16 cellular contexts compared by ENCODE assay signal in the genomic region with DNA sequence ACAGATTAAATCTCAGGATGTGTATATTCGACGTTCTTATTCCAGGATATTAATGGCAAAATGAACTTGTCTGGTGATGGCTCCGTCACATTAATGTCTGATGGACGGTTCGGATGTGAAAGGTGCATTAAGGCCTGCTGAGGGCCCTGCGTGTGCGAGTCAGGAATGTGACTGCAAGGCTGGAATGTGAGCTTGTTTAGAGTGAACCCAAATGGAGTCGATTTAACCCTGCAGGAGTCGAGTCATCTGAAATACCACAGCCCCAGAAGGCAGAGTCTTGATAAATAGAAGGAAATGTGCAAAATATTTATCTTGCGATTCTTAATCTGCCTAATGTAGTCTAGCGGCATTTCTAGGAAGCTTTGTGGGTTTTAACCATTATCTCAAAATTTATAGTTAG. TPM values are rescaled to one million over a fixed set of nuclear protein-coding genes. Genes with fewer than 3 reads are reported as not detected.
DNase-seq lines count a peak whose midpoint lies in the region; ATAC-seq and TF ChIP-seq lines count a peak whose summit lies in the region.
"Had no signal": no experiment of that assay in that cellular context is flagged by ENCODE, and none has a peak within 500 bp of the region (broad histone marks: within the 10 kb centered on the region; RNA-seq: fewer than 3 reads in every experiment).

No MANE protein-coding gene starts in this region.

- H2AFZ ChIP-seq in IMR-90 (replicated peaks; ENCODE audit: low read length, poor library complexity): peak overlapping the region; percentile 83
- no peak overlapping the region for H2AFZ ChIP-seq in mesenchymal stem cell (ENCODE audit: low read depth, low read length)

- POLR2A ChIA-PET in IMR-90 (lab: Charles Lee; ENCODE audit: unreplicated experiment): no interaction called here

- H3K18ac ChIP-seq in IMR-90 (ENCODE audit: low read depth, low read length): peak overlapping the region; percentile 93; the same call in 1 of the 2 replicates
- H3K18ac ChIP-seq in mesenchymal stem cell (ENCODE audit: low read depth in 1 of 2, low read length in 2 of 2): no peak overlapping the region

- peaks cover 1% of the 10 kb centered on the region for H3K9me3 Mint-ChIP-seq in chondrocyte (ENCODE audit: low read depth)

- H3K4me2 ChIP-seq in IMR-90 (ENCODE audit: low read depth, low read length) (peak overlapping the region; percentile 57; the same call in 1 of the 2 replicates), mesenchymal stem cell (ENCODE audit: low read length, poor library complexity, severe bottlenecking) (no peak overlapping the region)

- ATAC-seq in IMR-90 (ENCODE audit: low read depth): peak; percentile 89
- ATAC-seq: gastrocnemius medialis had no signal

- H3K9ac ChIP-seq in IMR-90 (ENCODE audit: low read depth, low read length): no peak overlapping the region
- H3K9ac ChIP-seq in mesenchymal stem cell (ENCODE audit: low read length): no peak overlapping the region

- H2BK5ac ChIP-seq in IMR-90 (ENCODE audit: low read depth, low read length, poor library complexity, severe bottlenecking) (peak overlapping the region; percentile 91), mesenchymal stem cell (ENCODE audit: low read depth, low read length, poor library complexity, severe bottlenecking) (no peak overlapping the region)

- intact Hi-C loops in IMR-90 (cut with micrococcal nuclease): loop anchor here (1.0 to 5.0 kb wide), 2 partner anchors 81 to 129 kb away; no protein-coding TSS in a partner anchor

- DNase-seq in A172 (ENCODE audit: low spot score) (peak; percentile 65), IMR-90 (peak; percentile 94), chondrocyte (ENCODE audit: low spot score) (no peak), mesenchymal stem cell (peak; percentile 76), NOMO-1 treated with DMSO at 0.1 percent for 48 hours (lab: John Stamatoyannopoulos, UW; ENCODE audit: unreplicated experiment) (no peak), globus pallidus (ENCODE audit: low spot score) (no peak), NCI-H1436 treated with DMSO at 0.1 percent for 48 hours (lab: John Stamatoyannopoulos, UW) (no peak)
- no peak for DNase-seq in activated CD4-positive, CD25-positive, alpha-beta regulatory T cell (lab: John Stamatoyannopoulos, UW)
- DNase-seq: activated CD4-positive, CD25-positive, alpha-beta regulatory T cell treated with anti-CD3 and anti-CD28 coated beads, Interleukin-2, amount 50 U/mL, for 72 hours; activated T-cell treated with anti-CD3 and anti-CD28 coated beads, Interleukin-2, amount 50 U/mL, for 1 hour; adrenal gland; gastrocnemius medialis; NK-92 treated with Interleukin-12 subunit alpha and Interleukin-12 subunit beta, amount 100 ng/mL, for 24 hours; nucleus accumbens; stimulated activated CD4-positive, alpha-beta T cell treated with anti-CD3 and anti-CD28 coated beads, Interleukin-15, amount 100 ng/mL, for 24 hours; upper lobe of left lung had no signal

- TF ChIP-seq POLR2A in IMR-90 (IDR thresholded peaks at IDR 0.05; ENCODE audit: low read depth, low read length): no peak

- no peak overlapping the region for H3K4me3 ChIP-seq in IMR-90 (ENCODE audit: insufficient read depth, low read depth, low read length)
- H3K4me3 ChIP-seq in mesenchymal stem cell (ENCODE audit: insufficient read depth in 1 of 2, low read depth in 1 of 2, low read length in 2 of 2): no peak overlapping the region
- H3K4me3 ChIP-seq: adrenal gland, gastrocnemius medialis, upper lobe of left lung had no signal

- H3K23ac ChIP-seq in IMR-90 (ENCODE audit: low read depth, low read length) (peak overlapping the region; percentile 88), mesenchymal stem cell (ENCODE audit: low read length in 2 of 2) (no peak overlapping the region)

- H3K27ac Mint-ChIP-seq in chondrocyte (ENCODE audit: unreplicated experiment): peak overlapping the region; percentile 90

- H3K36me3 Mint-ChIP-seq in chondrocyte (ENCODE audit: low read depth): no peaks in the 10 kb centered on the region

- peak overlapping the region; percentile 25 to 90; a peak in 3 of 4 replicates for H4K8ac ChIP-seq in IMR-90 (ENCODE audit: low read depth in 2 of 2, low read length in 2 of 2)
- no peak overlapping the region for H4K8ac ChIP-seq in mesenchymal stem cell (ENCODE audit: low read length)

- H2BK12ac ChIP-seq in mesenchymal stem cell (ENCODE audit: low read length in 2 of 2): no peak overlapping the region

- H3K4me1 ChIP-seq in IMR-90 (ENCODE audit: control insufficient read depth, insufficient read depth, low read length): peaks cover 33% of the 10 kb centered on the region
- H3K4me1 ChIP-seq in mesenchymal stem cell (ENCODE audit: control insufficient read depth, insufficient read depth, low read depth, low read length): peaks cover 8% of the 10 kb centered on the region

- H4K20me1 ChIP-seq in IMR-90 (ENCODE audit: insufficient read depth, low read length): no peaks in the 10 kb centered on the region

- peaks cover 23% of the 10 kb centered on the region for H3K9me1 ChIP-seq in IMR-90 (ENCODE audit: insufficient read depth, low read length)

- no TSS peak for BruUV-seq in IMR-90 (replicated peaks; lab: Mats Ljungman, UMichigan)

- peak overlapping the region; percentile 93; the same call in 1 of the 2 replicates for H3K27ac ChIP-seq in IMR-90 (ENCODE audit: insufficient read depth, low read length)
- peak overlapping the region; percentile 31 for H3K27ac ChIP-seq in mesenchymal stem cell (ENCODE audit: low read length, poor library complexity, severe bottlenecking)
- H3K27ac ChIP-seq: adrenal gland, gastrocnemius medialis had no signal

- H3K14ac ChIP-seq in IMR-90 (replicated peaks; ENCODE audit: low read depth, low read length): peak overlapping the region; percentile 75; the same call in 1 of the 2 replicates
- H3K14ac ChIP-seq in mesenchymal stem cell (ENCODE audit: low read length in 2 of 2): no peak overlapping the region

- TF ChIP-seq CTCF in IMR-90 (conservative IDR thresholded peaks at IDR 0.05; ENCODE audit: low read depth, low read length): 0 out of 2 replicates have a peak, but pooled peaks have one; percentile 2
- no peak for TF ChIP-seq CTCF in chondrocyte (IDR thresholded peaks at IDR 0.05)

- H3K79me1 ChIP-seq in IMR-90 (ENCODE audit: low read depth in 1 of 2, low read length in 2 of 2) (no peaks in the 10 kb centered on the region), mesenchymal stem cell (replicated peaks; ENCODE audit: low read length, poor library complexity, severe bottlenecking) (no peaks in the 10 kb centered on the region)

- no peaks in the 10 kb centered on the region for H3K9me3 ChIP-seq in IMR-90 (ENCODE audit: control insufficient read depth, insufficient read depth, low read length)
- no peaks in the 10 kb centered on the region for H3K9me3 ChIP-seq in mesenchymal stem cell (ENCODE audit: control insufficient read depth, low read length)
- H3K9me3 ChIP-seq: adrenal gland, gastrocnemius medialis, upper lobe of left lung had no signal

- CTCF ChIA-PET in IMR-90 (lab: Yijun Ruan, JAX): interaction anchor here (1.9 kb wide), 1 partner anchor 7 kb away, joined by 4 read pairs; no protein-coding TSS in a partner anchor

- H3K4ac ChIP-seq in IMR-90 (ENCODE audit: low read depth, low read length): peak overlapping the region; percentile 96
- H3K4ac ChIP-seq in mesenchymal stem cell (ENCODE audit: low read depth in 1 of 2, low read length in 2 of 2): no peak overlapping the region

- H4K91ac ChIP-seq in IMR-90 (ENCODE audit: insufficient read depth, low read depth, low read length) (peak overlapping the region; percentile 94), mesenchymal stem cell (ENCODE audit: low read length) (no peak overlapping the region)

- WGBS in IMR-90 (ENCODE audit: extremely low coverage in 2 of 2, insufficient read length in 1 of 2), 2 experiments: 0% methylated on average over 2 of the region's 11 CpGs; no CpG with 5 or more reads in 1 of the 2 experiments
- 4% methylated on average over 11 of the region's 11 CpGs for WGBS in mesenchymal stem cell

- in situ Hi-C loops in IMR-90 (cut with MboI; ENCODE audit: low sequenced_read_pairs): loop anchor here (25.0 kb wide), 1 partner anchor 1146 kb away; no protein-coding TSS in a partner anchor

- H3K4me1 Mint-ChIP-seq in chondrocyte (ENCODE audit: low read depth): peaks cover 46% of the 10 kb centered on the region

- no peak overlapping the region for H2AK5ac ChIP-seq in IMR-90 (ENCODE audit: low read depth, low read length)
- no peak overlapping the region for H2AK5ac ChIP-seq in mesenchymal stem cell (ENCODE audit: low read length, severe bottlenecking)

- peak overlapping the region; percentile 50 for H2AK9ac ChIP-seq in IMR-90 (replicated peaks; ENCODE audit: low read depth, low read length, poor library complexity)

- peak overlapping the region; percentile 91; the same call in 1 of the 2 replicates for H4K5ac ChIP-seq in IMR-90 (ENCODE audit: low read depth, low read length)

- dilution Hi-C loops in IMR-90 (cut with HindIII; ENCODE audit: low sequenced_read_pairs, unreplicated experiment): no loop called here

- H3K4me3 Mint-ChIP-seq in chondrocyte (ENCODE audit: unreplicated experiment): no peak overlapping the region

- no peaks in the 10 kb centered on the region for H3K27me3 ChIP-seq in IMR-90 (ENCODE audit: control insufficient read depth, insufficient read depth, low read length)
- H3K27me3 ChIP-seq in mesenchymal stem cell (ENCODE audit: control insufficient read depth in 1 of 2, insufficient read depth in 1 of 2, low read length in 2 of 2): no peaks in the 10 kb centered on the region
- H3K27me3 ChIP-seq: adrenal gland, gastrocnemius medialis, upper lobe of left lung had no signal

- H2BK20ac ChIP-seq in IMR-90 (ENCODE audit: low read depth, low read length): peak overlapping the region; percentile 99

- H3K27me3 Mint-ChIP-seq in chondrocyte (ENCODE audit: low read depth): no peaks in the 10 kb centered on the region

- no peak for TF ChIP-seq RAD21 in IMR-90 (IDR thresholded peaks at IDR 0.05; ENCODE audit: low read length)

- H3K56ac ChIP-seq in IMR-90 (ENCODE audit: extremely low read depth, insufficient read depth, low read length): peak overlapping the region; percentile 86

- H2BK15ac ChIP-seq in IMR-90 (ENCODE audit: low read depth, low read length) (peak overlapping the region; percentile 33; the same call in 1 of the 3 replicates), mesenchymal stem cell (ENCODE audit: low read depth, poor library complexity, severe bottlenecking) (no peak overlapping the region)

- no peaks in the 10 kb centered on the region for H3K36me3 ChIP-seq in IMR-90 (ENCODE audit: control insufficient read depth, insufficient read depth, low read length)
- no peaks in the 10 kb centered on the region for H3K36me3 ChIP-seq in mesenchymal stem cell (ENCODE audit: control insufficient read depth in 1 of 2, insufficient read depth in 2 of 2, low read depth in 1 of 2, low read length in 2 of 2)
- H3K36me3 ChIP-seq: adrenal gland, gastrocnemius medialis, upper lobe of left lung had no signal

- H2BK120ac ChIP-seq in IMR-90 (ENCODE audit: low read depth, low read length) (peak overlapping the region; percentile 98), mesenchymal stem cell (ENCODE audit: low read depth, low read length) (no peak overlapping the region)

RNA-seq across cellular contexts. Expression of a gene that starts 44.3 kb away (rescaled TPM):
- total RNA-seq in A172 (2014; rRNA removed; shearing (Covaris generic)): 41.4 and 41.5 TPM in 2 replicates
- total RNA-seq in IMR-90 (2012; rRNA removed) (12.2 TPM in 2 replicates), chondrocyte (17.1 to 18.8 TPM (median 17.3 TPM) in 3 replicates)
- polyA plus RNA-seq in IMR-90 (2012; rRNA removed): 10.2 and 11.9 TPM in 2 replicates
- polyA plus RNA-seq in IMR-90 (2012; cell fraction: cytosol; rRNA removed): 5.1 and 9.2 TPM in 2 replicates
- 4.1 and 9.7 TPM in 2 replicates for polyA plus RNA-seq in IMR-90 (2012; cell fraction: nucleus; rRNA removed; ENCODE audit: low replicate concordance)
- 19.6 TPM for polyA plus RNA-seq in mesenchymal stem cell (2013, experiment 1 of 2)
- 20.0 TPM for polyA plus RNA-seq in mesenchymal stem cell (2013, experiment 2 of 2)

Comparison
In these comparisons a context has a peak if more than half of its experiments do, and no peak if none do; other contexts are left out.
1. DNase-seq: peak in A172 (single experiment), IMR-90 (single experiment) and mesenchymal stem cell (single experiment); none in chondrocyte (single experiment), NOMO-1 treated with DMSO at 0.1 percent for 48 hours (single experiment), globus pallidus (single experiment), NCI-H1436 treated with DMSO at 0.1 percent for 48 hours (single experiment) and activated CD4-positive, CD25-positive, alpha-beta regulatory T cell (0 of 4).